Comparison of ENCODE assay signal across 1 cellular context in the genomic region with DNA sequence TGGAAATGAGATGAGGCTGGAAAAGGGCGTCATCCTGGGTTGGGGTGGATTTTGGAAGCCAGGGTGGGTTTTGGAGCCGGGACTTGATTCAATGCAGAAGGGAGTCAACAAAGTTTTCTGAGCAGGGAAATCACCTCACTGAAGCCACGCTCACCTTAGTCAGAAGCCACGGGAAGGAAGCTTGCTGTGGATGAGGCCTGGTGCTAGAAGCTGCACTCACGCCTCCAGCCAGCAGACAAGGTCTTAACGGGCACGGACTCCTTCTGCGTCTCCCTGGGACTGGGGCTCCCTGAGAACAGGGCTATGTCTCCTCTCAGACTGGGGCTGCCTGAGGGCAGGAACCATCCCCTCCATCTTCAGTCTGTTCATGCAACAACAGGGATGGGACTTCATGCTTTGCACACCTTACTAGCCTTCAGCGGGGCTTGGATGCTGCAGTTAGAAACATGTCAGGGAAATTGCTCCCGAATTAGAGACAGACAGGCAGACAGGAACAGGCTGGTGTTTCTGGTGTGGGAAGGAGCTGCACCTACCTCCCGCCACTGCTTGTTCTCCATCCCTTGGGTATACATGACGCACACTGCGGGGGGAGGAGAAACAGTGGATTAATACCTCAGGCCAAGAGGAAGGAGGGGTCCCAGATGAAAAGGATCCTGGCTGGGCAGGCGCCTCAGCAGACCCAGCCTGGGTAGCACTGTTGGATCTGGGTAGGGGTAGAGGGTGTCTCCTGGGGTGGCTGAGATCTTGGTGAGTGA.
TF ChIP-seq lines count a peak whose summit lies in the region.

No MANE protein-coding gene starts in this region.

TF ChIP-seq in endothelial cell of umbilical vein, 7 proteins besides CTCF, POLR2A, EP300 and RAD21:
- TF ChIP-seq, protein P1, sequence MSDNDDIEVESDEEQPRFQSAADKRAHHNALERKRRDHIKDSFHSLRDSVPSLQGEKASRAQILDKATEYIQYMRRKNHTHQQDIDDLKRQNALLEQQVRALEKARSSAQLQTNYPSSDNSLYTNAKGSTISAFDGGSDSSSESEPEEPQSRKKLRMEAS (IDR thresholded peaks at IDR 0.05; ENCODE audit: insufficient read depth, insufficient read length), result no peak
- TF ChIP-seq GATA2 (IDR thresholded peaks at IDR 0.05; ENCODE audit: insufficient read depth, insufficient read length, low read depth, low read length) (no peak), EZH2 (IDR thresholded peaks at IDR 0.05; ENCODE audit: borderline replicate concordance, low read depth, low read length, severe bottlenecking) (no peak), JUN (IDR thresholded peaks at IDR 0.05; ENCODE audit: borderline replicate concordance, insufficient read depth, insufficient read length, low read depth) (no peak), MYC (IDR thresholded peaks at IDR 0.05; ENCODE audit: low read depth, low read length) (no peak), FOS (IDR thresholded peaks at IDR 0.05; ENCODE audit: borderline replicate concordance, insufficient read depth, low read length) (no peak), POLR2AphosphoS5 (IDR thresholded peaks at IDR 0.05; ENCODE audit: insufficient read depth, low read depth, low read length) (no peak)
